13 cellular contexts compared by ENCODE assay signal in genomic region chr14:105018414-105018813, GRCh38. TPM values are rescaled to one million over a fixed set of nuclear protein-coding genes. Genes with fewer than 3 reads are reported as not detected.
A peak's percentile ranks its signal among the peaks of the same experiment; 100 is the strongest.
DNase-seq lines count a peak whose midpoint lies in the region; ATAC-seq and TF ChIP-seq lines count a peak whose summit lies in the region.
"Had no signal": no experiment of that assay in that cellular context is flagged by ENCODE, and none has a peak within 500 bp of the region (broad histone marks: within the 10 kb centered on the region; RNA-seq: fewer than 3 reads in every experiment).

No MANE protein-coding gene starts in this region.

- H3K4me3 ChIP-seq in HFF-Myc (replicated peaks; ENCODE audit: low read depth, low read length) = peak overlapping the region; percentile 69
- H3K4me3 ChIP-seq in GM23248 = no peak overlapping the region

- no peaks in the 10 kb centered on the region for H3K27me3 Mint-ChIP-seq in T-helper 2 cell treated with Interferon-gamma antibody and Interleukin-4, amounts not matched to agents 5 μg/mL and 100 μg/mL, for 36 hours (ENCODE audit: low read depth)
- H3K27me3 Mint-ChIP-seq in activated T-helper 2 cell treated with anti-CD3 and anti-CD28 coated beads, Interferon-gamma antibody, Interleukin-2, Interleukin-4, amounts not matched to agents 10 μg/mL and 5 μg/mL and 100 μg/mL, durations not matched to agents 14 hours and 24 hours and 36 hours (ENCODE audit: low read depth) = no peaks in the 10 kb centered on the region
- H3K27me3 Mint-ChIP-seq in neural crest cell (ENCODE audit: low read depth) = no peaks in the 10 kb centered on the region

- no peak overlapping the region for H2AFZ ChIP-seq in GM23248

- H3K36me3 Mint-ChIP-seq in T-helper 2 cell treated with Interferon-gamma antibody and Interleukin-4, amounts not matched to agents 5 μg/mL and 100 μg/mL, for 36 hours (ENCODE audit: low read depth) = peaks cover 47% of the 10 kb centered on the region
- H3K36me3 Mint-ChIP-seq in activated T-helper 2 cell treated with anti-CD3 and anti-CD28 coated beads, Interferon-gamma antibody, Interleukin-2, Interleukin-4, amounts not matched to agents 10 μg/mL and 5 μg/mL and 100 μg/mL, durations not matched to agents 14 hours and 24 hours and 36 hours (ENCODE audit: low read depth) = peaks cover 45% of the 10 kb centered on the region
- peaks cover 9% of the 10 kb centered on the region for H3K36me3 Mint-ChIP-seq in neural crest cell (ENCODE audit: low read depth)

- peaks cover 21% of the 10 kb centered on the region for H3K4me1 ChIP-seq in GM23248 (ENCODE audit: insufficient read depth)

- peak overlapping the region; percentile 95 for H3K4me3 Mint-ChIP-seq in T-helper 2 cell treated with Interferon-gamma antibody and Interleukin-4, amounts not matched to agents 5 μg/mL and 100 μg/mL, for 36 hours
- H3K4me3 Mint-ChIP-seq in activated T-helper 2 cell treated with anti-CD3 and anti-CD28 coated beads, Interferon-gamma antibody, Interleukin-2, Interleukin-4, amounts not matched to agents 10 μg/mL and 5 μg/mL and 100 μg/mL, durations not matched to agents 14 hours and 24 hours and 36 hours (ENCODE audit: low read depth) = peak overlapping the region; percentile 87
- H3K4me3 Mint-ChIP-seq in neural crest cell = peak overlapping the region; percentile 97

- no peak overlapping the region; the same call in 1 of the 2 replicates for H3K9ac ChIP-seq in GM23248

- peak overlapping the region; percentile 8 for H3K27ac Mint-ChIP-seq in T-helper 2 cell treated with Interferon-gamma antibody and Interleukin-4, amounts not matched to agents 5 μg/mL and 100 μg/mL, for 36 hours
- H3K27ac Mint-ChIP-seq in activated T-helper 2 cell treated with anti-CD3 and anti-CD28 coated beads, Interferon-gamma antibody, Interleukin-2, Interleukin-4, amounts not matched to agents 10 μg/mL and 5 μg/mL and 100 μg/mL, durations not matched to agents 14 hours and 24 hours and 36 hours = no peak overlapping the region
- no peak overlapping the region for H3K27ac Mint-ChIP-seq in neural crest cell (ENCODE audit: unreplicated experiment)

- no peaks in the 10 kb centered on the region for H3K9me3 ChIP-seq in GM23248 (ENCODE audit: low read depth)

- no peak for DNase-seq in T-helper 2 cell treated with Interferon-gamma antibody and Interleukin-4, amounts not matched to agents 5 μg/mL and 100 μg/mL, for 36 hours (ENCODE audit: low spot score)
- DNase-seq in T-helper 2 cell = no peak
- no peak for DNase-seq in HFF-Myc (ENCODE audit: extremely low read depth, low read depth)
- DNase-seq in activated T-helper 2 cell treated with anti-CD3 and anti-CD28 coated beads, Interferon-gamma antibody, Interleukin-2, Interleukin-4, amounts not matched to agents 10 μg/mL and 5 μg/mL and 100 μg/mL, durations not matched to agents 14 hours and 24 hours and 36 hours (ENCODE audit: low spot score) = no peak
- DNase-seq in neural crest cell (ENCODE audit: low read depth, low spot score) = no peak
- DNase-seq in GM23248 = no peak
- no peak for DNase-seq in effector CD4-positive, alpha-beta T cell
- DNase-seq: activated effector memory CD4-positive, alpha-beta T cell treated with anti-CD3 and anti-CD28 coated beads, Interleukin-2, amount 50 U/mL, for 16 hours; cortex of kidney; foreskin fibroblast; NCI-H2107; nucleus accumbens had no signal

- no peak for TF ChIP-seq CTCF in HFF-Myc (IDR thresholded peaks at IDR 0.05; ENCODE audit: low read depth, low read length, missing control alignments)
- TF ChIP-seq CTCF in neural crest cell (conservative IDR thresholded peaks at IDR 0.05) = no peak

- H4K20me1 ChIP-seq in GM23248 (ENCODE audit: insufficient read depth) = no peaks in the 10 kb centered on the region

- no peak overlapping the region for H3K4me2 ChIP-seq in GM23248 (ENCODE audit: unreplicated experiment)

- 84 to 86% methylated on average over 4 of the region's 4 CpGs for WGBS in GM23248 (ENCODE audit: low coverage in 1 of 2, low lambda C conversion rate in 2 of 2, missing lambda C conversion rate in 2 of 2), 2 experiments

- ATAC-seq in GM19467 (IDR thresholded peaks at IDR 0.05; ENCODE audit: unreplicated experiment) = no peak

- no peaks in the 10 kb centered on the region for H3K9me2 ChIP-seq in GM23248 (ENCODE audit: insufficient read depth)

- no peaks in the 10 kb centered on the region for H3K9me3 Mint-ChIP-seq in T-helper 2 cell treated with Interferon-gamma antibody and Interleukin-4, amounts not matched to agents 5 μg/mL and 100 μg/mL, for 36 hours
- H3K9me3 Mint-ChIP-seq in activated T-helper 2 cell treated with anti-CD3 and anti-CD28 coated beads, Interferon-gamma antibody, Interleukin-2, Interleukin-4, amounts not matched to agents 10 μg/mL and 5 μg/mL and 100 μg/mL, durations not matched to agents 14 hours and 24 hours and 36 hours = no peaks in the 10 kb centered on the region
- no peaks in the 10 kb centered on the region for H3K9me3 Mint-ChIP-seq in neural crest cell

- H3K27ac ChIP-seq in GM23248 = no peak overlapping the region

- intact Hi-C loops in activated T-helper 2 cell treated with anti-CD3 and anti-CD28 coated beads, Interferon-gamma antibody, Interleukin-2, Interleukin-4, amounts not matched to agents 10 μg/mL and 5 μg/mL and 100 μg/mL, durations not matched to agents 14 hours and 24 hours and 36 hours (cut with micrococcal nuclease) = no loop called here

- no peaks in the 10 kb centered on the region for H3K36me3 ChIP-seq in GM23248 (ENCODE audit: low read depth)

- peaks cover 25% of the 10 kb centered on the region for H3F3A ChIP-seq in GM23248 (ENCODE audit: insufficient read depth)

- H3K79me2 ChIP-seq in GM23248 (ENCODE audit: insufficient read depth) = peaks cover 87% of the 10 kb centered on the region

- peaks cover 56% of the 10 kb centered on the region for H3K4me1 Mint-ChIP-seq in T-helper 2 cell treated with Interferon-gamma antibody and Interleukin-4, amounts not matched to agents 5 μg/mL and 100 μg/mL, for 36 hours (ENCODE audit: low read depth)
- peaks cover 58% of the 10 kb centered on the region for H3K4me1 Mint-ChIP-seq in activated T-helper 2 cell treated with anti-CD3 and anti-CD28 coated beads, Interferon-gamma antibody, Interleukin-2, Interleukin-4, amounts not matched to agents 10 μg/mL and 5 μg/mL and 100 μg/mL, durations not matched to agents 14 hours and 24 hours and 36 hours (ENCODE audit: low read depth)
- peaks cover 66% of the 10 kb centered on the region for H3K4me1 Mint-ChIP-seq in neural crest cell

- no peaks in the 10 kb centered on the region for H3K27me3 ChIP-seq in GM23248 (replicated peaks; ENCODE audit: insufficient read depth)

- in situ Hi-C loops in GM23248 (cut with MboI) = no loop called here

RNA-seq across cellular contexts. Expression of gene CDCA4, which starts 2.5 kb away (rescaled TPM):
- 47.7 and 49.6 TPM in 2 replicates for total RNA-seq in activated T-helper 2 cell treated with anti-CD3 and anti-CD28 coated beads, Interferon-gamma antibody, Interleukin-2, Interleukin-4, amounts not matched to agents 10 μg/mL and 5 μg/mL and 100 μg/mL, durations not matched to agents 14 hours and 24 hours and 36 hours
- total RNA-seq in neural crest cell = 55.0 and 58.2 TPM in 2 replicates
- 25.5 and 27.5 TPM in 2 replicates for total RNA-seq in GM23248 (2014; rRNA removed; shearing (Covaris generic))
- 24.0 and 26.8 TPM in 2 replicates for polyA plus RNA-seq in GM23248 (2016; fragmentation: Nextera tagmentation; extraction: Ambion mirVana)

RNA-seq across cellular contexts. Expression of gene CLBA1, which starts 32.8 kb away (rescaled TPM):
- total RNA-seq in activated T-helper 2 cell treated with anti-CD3 and anti-CD28 coated beads, Interferon-gamma antibody, Interleukin-2, Interleukin-4, amounts not matched to agents 10 μg/mL and 5 μg/mL and 100 μg/mL, durations not matched to agents 14 hours and 24 hours and 36 hours = 0.94 and 1.4 TPM in 2 replicates
- 12.2 and 14.1 TPM in 2 replicates for total RNA-seq in neural crest cell
- 10.4 and 13.5 TPM in 2 replicates for total RNA-seq in GM23248 (2014; rRNA removed; shearing (Covaris generic))
- polyA plus RNA-seq in GM23248 (2016; fragmentation: Nextera tagmentation; extraction: Ambion mirVana) = 7.7 and 11.5 TPM in 2 replicates

RNA-seq across cellular contexts. Expression of gene AHNAK2, which starts 40.2 kb away (rescaled TPM):
- 0.02 and 0.07 TPM in 2 replicates for total RNA-seq in activated T-helper 2 cell treated with anti-CD3 and anti-CD28 coated beads, Interferon-gamma antibody, Interleukin-2, Interleukin-4, amounts not matched to agents 10 μg/mL and 5 μg/mL and 100 μg/mL, durations not matched to agents 14 hours and 24 hours and 36 hours
- 1.4 TPM in 2 replicates for total RNA-seq in neural crest cell
- 58.0 and 64.9 TPM in 2 replicates for total RNA-seq in GM23248 (2014; rRNA removed; shearing (Covaris generic))
- polyA plus RNA-seq in GM23248 (2016; fragmentation: Nextera tagmentation; extraction: Ambion mirVana) = 38.3 and 38.9 TPM in 2 replicates

RNA-seq across cellular contexts. Expression of gene GPR132, which starts 46.8 kb away (rescaled TPM):
- total RNA-seq in activated T-helper 2 cell treated with anti-CD3 and anti-CD28 coated beads, Interferon-gamma antibody, Interleukin-2, Interleukin-4, amounts not matched to agents 10 μg/mL and 5 μg/mL and 100 μg/mL, durations not matched to agents 14 hours and 24 hours and 36 hours = 27.1 and 29.8 TPM in 2 replicates
- total RNA-seq in neural crest cell = not detected in 2 replicates
- not detected in 2 replicates for total RNA-seq in GM23248 (2014; rRNA removed; shearing (Covaris generic))
- polyA plus RNA-seq in GM23248 (2016; fragmentation: Nextera tagmentation; extraction: Ambion mirVana) = not detected in 2 replicates

Comparison
In these comparisons a context has a peak if more than half of its experiments do, and no peak if none do; other contexts are left out.
1. RNA of gene AHNAK2, which starts 40.2 kb away (total RNA-seq): 58.0 to 64.9 TPM in GM23248; 1.4 TPM in neural crest cell and 0.02 to 0.07 TPM in activated T-helper 2 cell treated with anti-CD3 and anti-CD28 coated beads, Interferon-gamma antibody, Interleukin-2, Interleukin-4, amounts not matched to agents 10 μg/mL and 5 μg/mL and 100 μg/mL, durations not matched to agents 14 hours and 24 hours and 36 hours; every median in the first group is over 10 times any median in the second.
2. Peak in every context shown above with its lines, with median percentiles within 50 percentile points of each other: H3K4me3 Mint-ChIP-seq.